Comparison of ENCODE assay signal across 10 cellular contexts in genomic region chr15:30043211-30043655, GRCh38. TPM values are rescaled to one million over a fixed set of nuclear protein-coding genes. Genes with fewer than 3 reads are reported as not detected.
DNase-seq lines count a peak whose midpoint lies in the region; ATAC-seq, FAIRE-seq and TF ChIP-seq lines count a peak whose summit lies in the region.
"Had no signal": no experiment of that assay in that cellular context is flagged by ENCODE, and none has a peak within 500 bp of the region (broad histone marks: within the 10 kb centered on the region; RNA-seq: fewer than 3 reads in every experiment).

No MANE protein-coding gene starts in this region.

- TF ChIP-seq CTCF in heart right ventricle (IDR thresholded peaks at IDR 0.05) (peak in 7 of 9 donors; percentile 26 to 57 (median 44)), adrenal gland (IDR thresholded peaks at IDR 0.05) (peak in 4 of 6 experiments; percentile 18 to 28 (median 24)), kidney (IDR thresholded peaks at IDR 0.05; ENCODE audit: borderline replicate concordance, extremely low read depth, insufficient read depth) (peak; percentile 15), Caco-2 (IDR thresholded peaks at IDR 0.05; ENCODE audit: insufficient read depth in 1 of 2, low read depth in 1 of 2, low read length in 1 of 2, severe bottlenecking in 1 of 2, unreplicated experiment in 1 of 2) (peak in 1 of 2 experiments; percentile 14)

- H3K9me3 Mint-ChIP-seq in Caco-2 (ENCODE audit: unreplicated experiment), result no peaks in the 10 kb centered on the region
- H3K9me3 Mint-ChIP-seq: T-helper 1 cell treated with Interleukin-12 subunit alpha and Interleukin-12 subunit beta and Interleukin-4 antibody, amounts not matched to agents 30 μg/mL and 1 μg/mL, for 36 hours had no signal

- no peak overlapping the region for H3K9ac ChIP-seq in kidney (ENCODE audit: low read length in 2 of 2)

- peaks cover 0 to 8% (median 0%) of the 10 kb centered on the region in 9 donors for H3K4me1 ChIP-seq in heart right ventricle
- peaks cover 0 to 11% of the 10 kb centered on the region in 2 donors for H3K4me1 ChIP-seq in adrenal gland (replicated peaks in 1 of 2)
- H3K4me1 ChIP-seq in kidney (ENCODE audit: control insufficient read depth in 1 of 2, insufficient read depth in 1 of 2, low read depth in 1 of 2, low read length in 2 of 2), result peaks cover 5% of the 10 kb centered on the region in 2 donors
- no peaks in the 10 kb centered on the region for H3K4me1 ChIP-seq in Caco-2

- POLR2A ChIA-PET in Caco-2 (lab: Charles Lee), result no interaction called here

- no peak overlapping the region for H3K27ac Mint-ChIP-seq in Caco-2 (ENCODE audit: unreplicated experiment)
- H3K27ac Mint-ChIP-seq: memory B cell; T-helper 1 cell treated with Interleukin-12 subunit alpha and Interleukin-12 subunit beta and Interleukin-4 antibody, amounts not matched to agents 30 μg/mL and 1 μg/mL, for 36 hours had no signal

- FAIRE-seq in kidney (lab: Jason Lieb, UNC), result peak; percentile 11

- H3K36me3 ChIP-seq in heart right ventricle (no peaks in the 10 kb centered on the region), adrenal gland (replicated peaks in 1 of 2) (no peaks in the 10 kb centered on the region), kidney (ENCODE audit: control insufficient read depth in 1 of 2, insufficient read depth in 2 of 2, low read length in 2 of 2) (no peaks in the 10 kb centered on the region), Caco-2 (ENCODE audit: control insufficient read depth, insufficient read depth, low read length) (no peaks in the 10 kb centered on the region), H7 (replicated peaks; ENCODE audit: control insufficient read depth, insufficient read depth, low read length) (no peaks in the 10 kb centered on the region)

- CTCF ChIA-PET in Caco-2 (lab: Charles Lee), result interaction anchor here (1.0 kb wide), 1 partner anchor 101 kb away, joined by 3 read pairs; no protein-coding TSS in a partner anchor

- no peak for TF ChIP-seq POLR2A in adrenal gland (IDR thresholded peaks at IDR 0.05)

- H3K4me1 Mint-ChIP-seq in Caco-2 (ENCODE audit: low read depth, unreplicated experiment), result no peaks in the 10 kb centered on the region
- H3K4me1 Mint-ChIP-seq: memory B cell had no signal

- H3K27ac ChIP-seq in heart right ventricle (no peak overlapping the region), adrenal gland (no peak overlapping the region), kidney (ENCODE audit: low read depth in 2 of 2, low read length in 2 of 2) (no peak overlapping the region)

- H3K27me3 ChIP-seq in heart right ventricle, result peaks cover 0 to 26% (median 5%) of the 10 kb centered on the region in 7 donors
- H3K27me3 ChIP-seq in adrenal gland, result no peaks in the 10 kb centered on the region
- H3K27me3 ChIP-seq in Caco-2 (replicated peaks; ENCODE audit: control insufficient read depth, insufficient read depth, low read length), result no peaks in the 10 kb centered on the region
- no peaks in the 10 kb centered on the region for H3K27me3 ChIP-seq in H7 (ENCODE audit: control insufficient read depth, insufficient read depth, low read length)

- intact Hi-C loops in heart right ventricle (cut with DNase I) (loop anchor here in 5 of 10 donors (5.0 to 10.0 kb wide), 4 partner anchors 98 to 378 kb away; no protein-coding TSS in a partner anchor), cardiac septum (cut with DNase I) (no loop called here), adrenal gland (cut with DNase I) (no loop called here), kidney (cut with DNase I) (no loop called here), Caco-2 (cut with micrococcal nuclease; ENCODE audit: unreplicated experiment) (no loop called here)

- peaks cover 13% of the 10 kb centered on the region for H3K27me3 Mint-ChIP-seq in Caco-2 (ENCODE audit: insufficient read depth, unreplicated experiment)

- 31 to 40% methylated on average over 2 of the region's 2 CpGs for WGBS in heart right ventricle, 2 donors
- WGBS in adrenal gland, 4 donors, result 29 to 37% (median 35%) methylated on average over 2 of the region's 2 CpGs

- peak in 1 of 8 donors; percentile 23 for ATAC-seq in heart right ventricle

- no TSS peak for BruUV-seq in Caco-2 (replicated peaks; lab: Mats Ljungman, UMichigan)

- no peaks in the 10 kb centered on the region for H3K36me3 Mint-ChIP-seq in Caco-2 (ENCODE audit: insufficient read depth, unreplicated experiment)
- H3K36me3 Mint-ChIP-seq: memory B cell had no signal

- no peak overlapping the region for H3K4me3 Mint-ChIP-seq in Caco-2 (ENCODE audit: unreplicated experiment)
- H3K4me3 Mint-ChIP-seq: memory B cell; T-helper 1 cell treated with Interleukin-12 subunit alpha and Interleukin-12 subunit beta and Interleukin-4 antibody, amounts not matched to agents 30 μg/mL and 1 μg/mL, for 36 hours had no signal

- peaks cover 0 to 5% (median 0%) of the 10 kb centered on the region in 11 donors for H3K9me3 ChIP-seq in heart right ventricle
- no peaks in the 10 kb centered on the region for H3K9me3 ChIP-seq in adrenal gland (replicated peaks in 1 of 3)
- no peaks in the 10 kb centered on the region for H3K9me3 ChIP-seq in kidney (ENCODE audit: control insufficient read depth in 1 of 2, low read length in 2 of 2)
- H3K9me3 ChIP-seq in Caco-2, result no peaks in the 10 kb centered on the region

- DNase-seq in heart right ventricle, result no peak
- DNase-seq in cardiac septum (ENCODE audit: low spot score), result no peak
- DNase-seq in adrenal gland, result no peak
- DNase-seq in kidney, result no peak
- DNase-seq in Caco-2, result no peak
- no peak for DNase-seq in hepatic stellate cell (ENCODE audit: low spot score)
- DNase-seq in LoVo (ENCODE audit: low spot score), result no peak
- DNase-seq in H7, result no peak

- H3K4me3 ChIP-seq in heart right ventricle (no peak overlapping the region), adrenal gland (no peak overlapping the region), kidney (ENCODE audit: low read length in 2 of 2) (no peak overlapping the region), Caco-2 (ENCODE audit: low read depth, low read length) (no peak overlapping the region), H7 (ENCODE audit: insufficient read depth, low read depth, low read length) (no peak overlapping the region)

RNA-seq across cellular contexts. Expression of gene GOLGA8J, which starts 39.5 kb away (rescaled TPM):
- under 1 TPM in 2 of 10 donors, not detected in 8; 0.81 to 0.98 TPM for total RNA-seq in heart right ventricle
- polyA plus RNA-seq in heart right ventricle, result under 1 TPM in 1 of 2 donors, not detected in 1; 0.22 TPM
- not detected for total RNA-seq in cardiac septum
- total RNA-seq in adrenal gland, result under 1 TPM in 1 of 8 donors, not detected in 7; 0.29 TPM
- not detected for polyA plus RNA-seq in adrenal gland
- not detected for total RNA-seq in kidney
- not detected for polyA plus RNA-seq in kidney (ENCODE audit: insufficient read depth, low read depth, low replicate concordance)
- total RNA-seq in Caco-2 (2022), result not detected in 2 replicates
- 0.24 TPM in 1 of 2 replicates, not detected in the other for total RNA-seq in H7 (2014; rRNA removed; shearing (Covaris generic))
